ENCODE assay signal across 1 cellular context in the genomic region with DNA sequence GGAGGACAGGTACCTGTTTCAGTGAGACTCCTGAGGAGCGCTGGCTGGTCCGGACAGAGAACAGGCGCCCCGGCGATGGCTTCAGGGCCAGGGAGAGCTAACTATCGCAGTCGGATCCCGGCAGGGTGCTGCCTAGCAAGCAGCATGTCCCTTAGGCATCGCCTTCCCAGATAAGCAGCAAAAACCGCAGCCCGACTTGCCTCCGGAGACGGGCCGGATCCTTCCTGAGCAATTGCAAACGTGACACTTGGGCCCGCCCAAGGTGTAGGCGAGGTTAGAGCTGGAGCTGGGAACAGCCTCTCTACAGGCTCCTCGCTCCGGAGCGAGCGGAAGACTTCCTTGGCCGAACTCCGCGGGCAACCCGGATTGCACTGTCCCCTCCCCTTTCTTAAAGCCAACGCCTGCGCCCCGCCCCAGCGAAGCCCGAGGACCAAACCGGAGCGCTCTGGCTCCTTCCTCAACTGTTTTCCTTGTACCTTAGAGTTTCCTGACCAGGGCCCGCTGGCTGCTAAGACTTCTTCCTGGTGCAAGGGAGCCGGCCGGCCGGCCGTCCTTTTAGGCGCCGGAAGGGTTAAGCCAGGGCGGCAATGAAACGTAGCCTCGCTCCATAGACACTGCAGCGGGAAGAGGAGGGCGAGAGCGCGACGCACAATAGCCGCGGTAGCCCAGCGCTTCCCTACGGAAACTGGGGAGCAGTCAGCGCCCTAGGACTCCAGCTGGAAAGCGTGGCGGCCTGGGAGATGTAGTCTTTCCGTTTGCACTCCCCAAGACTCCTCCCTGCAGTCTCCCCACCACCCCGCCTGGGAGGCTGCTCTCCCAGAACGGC.
A peak's percentile ranks its signal among the peaks of the same experiment; 100 is the strongest.
TF ChIP-seq lines count a peak whose summit lies in the region.

A gene with protein sequence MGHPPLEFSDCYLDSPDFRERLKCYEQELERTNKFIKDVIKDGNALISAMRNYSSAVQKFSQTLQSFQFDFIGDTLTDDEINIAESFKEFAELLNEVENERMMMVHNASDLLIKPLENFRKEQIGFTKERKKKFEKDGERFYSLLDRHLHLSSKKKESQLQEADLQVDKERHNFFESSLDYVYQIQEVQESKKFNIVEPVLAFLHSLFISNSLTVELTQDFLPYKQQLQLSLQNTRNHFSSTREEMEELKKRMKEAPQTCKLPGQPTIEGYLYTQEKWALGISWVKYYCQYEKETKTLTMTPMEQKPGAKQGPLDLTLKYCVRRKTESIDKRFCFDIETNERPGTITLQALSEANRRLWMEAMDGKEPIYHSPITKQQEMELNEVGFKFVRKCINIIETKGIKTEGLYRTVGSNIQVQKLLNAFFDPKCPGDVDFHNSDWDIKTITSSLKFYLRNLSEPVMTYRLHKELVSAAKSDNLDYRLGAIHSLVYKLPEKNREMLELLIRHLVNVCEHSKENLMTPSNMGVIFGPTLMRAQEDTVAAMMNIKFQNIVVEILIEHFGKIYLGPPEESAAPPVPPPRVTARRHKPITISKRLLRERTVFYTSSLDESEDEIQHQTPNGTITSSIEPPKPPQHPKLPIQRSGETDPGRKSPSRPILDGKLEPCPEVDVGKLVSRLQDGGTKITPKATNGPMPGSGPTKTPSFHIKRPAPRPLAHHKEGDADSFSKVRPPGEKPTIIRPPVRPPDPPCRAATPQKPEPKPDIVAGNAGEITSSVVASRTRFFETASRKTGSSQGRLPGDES (minus strand): TSS at position 341 of the 826 bp plus-strand sequence. CDS start 475 bp downstream, outside the sequence.

TF ChIP-seq in HepG2, 621 proteins besides CTCF, POLR2A, EP300 and RAD21 (continued from another document and continues in another):
- TF ChIP-seq, protein P1, sequence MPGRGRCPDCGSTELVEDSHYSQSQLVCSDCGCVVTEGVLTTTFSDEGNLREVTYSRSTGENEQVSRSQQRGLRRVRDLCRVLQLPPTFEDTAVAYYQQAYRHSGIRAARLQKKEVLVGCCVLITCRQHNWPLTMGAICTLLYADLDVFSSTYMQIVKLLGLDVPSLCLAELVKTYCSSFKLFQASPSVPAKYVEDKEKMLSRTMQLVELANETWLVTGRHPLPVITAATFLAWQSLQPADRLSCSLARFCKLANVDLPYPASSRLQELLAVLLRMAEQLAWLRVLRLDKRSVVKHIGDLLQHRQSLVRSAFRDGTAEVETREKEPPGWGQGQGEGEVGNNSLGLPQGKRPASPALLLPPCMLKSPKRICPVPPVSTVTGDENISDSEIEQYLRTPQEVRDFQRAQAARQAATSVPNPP (CRISPR knock-in tag; IDR thresholded peaks at IDR 0.05): no peak
- TF ChIP-seq SP1 (IDR thresholded peaks at IDR 0.05) (no peak), SP1 (CRISPR knock-in tag; IDR thresholded peaks at IDR 0.05) (no peak), POGZ (CRISPR knock-in tag; IDR thresholded peaks at IDR 0.05) (peak; percentile 11; the same call in 1 of the 2 replicates), KLF16 (CRISPR knock-in tag; IDR thresholded peaks at IDR 0.05) (0 out of 4 replicates have a peak, but pooled peaks of 1 of the 2 experiments have one; percentile 29), ZBTB2 (CRISPR knock-in tag; IDR thresholded peaks at IDR 0.05; ENCODE audit: low read depth) (no peak), NR1H2 (CRISPR knock-in tag; IDR thresholded peaks at IDR 0.05; ENCODE audit: borderline replicate concordance, low read depth) (no peak), KLF6 (CRISPR knock-in tag; IDR thresholded peaks at IDR 0.05) (no peak), ZFY (CRISPR knock-in tag; IDR thresholded peaks at IDR 0.05) (peak; percentile 38; the same call in 1 of the 2 replicates), HMG20A (CRISPR knock-in tag; IDR thresholded peaks at IDR 0.05; ENCODE audit: borderline replicate concordance) (no peak), POGK (CRISPR knock-in tag; conservative IDR thresholded peaks at IDR 0.05) (no peak), HNRNPL (IDR thresholded peaks at IDR 0.05; ENCODE audit: low read depth, low read length) (no peak), TCF7 (IDR thresholded peaks at IDR 0.05; ENCODE audit: low read depth) (no peak), ZNF317 (CRISPR knock-in tag; IDR thresholded peaks at IDR 0.05) (no peak), ZC3H4 (CRISPR knock-in tag; IDR thresholded peaks at IDR 0.05; ENCODE audit: borderline replicate concordance) (no peak), STAT5B (CRISPR knock-in tag; IDR thresholded peaks at IDR 0.05) (no peak), ZNF652 (CRISPR knock-in tag; IDR thresholded peaks at IDR 0.05; ENCODE audit: borderline replicate concordance, low read depth) (peak; percentile 95), ZKSCAN5 (CRISPR knock-in tag; IDR thresholded peaks at IDR 0.05) (no peak), NONO (IDR thresholded peaks at IDR 0.05) (no peak), NONO (CRISPR knock-in tag; conservative IDR thresholded peaks at IDR 0.05) (no peak), NFKB2 (CRISPR knock-in tag; IDR thresholded peaks at IDR 0.05; ENCODE audit: borderline replicate concordance) (peak; percentile 16; the same call in 1 of the 2 replicates), ELF1 (CRISPR knock-in tag; IDR thresholded peaks at IDR 0.05) (0 out of 2 replicates have a peak, but pooled peaks have one; percentile 29), ZFP91 (CRISPR knock-in tag; IDR thresholded peaks at IDR 0.05; ENCODE audit: borderline replicate concordance) (peak; percentile 99), RFXAP (CRISPR knock-in tag; IDR thresholded peaks at IDR 0.05; ENCODE audit: borderline replicate concordance) (no peak), MAFG (CRISPR knock-in tag; IDR thresholded peaks at IDR 0.05) (no peak), ZNF687 (CRISPR knock-in tag; IDR thresholded peaks at IDR 0.05) (peak; percentile 73), ZNF260 (CRISPR knock-in tag; IDR thresholded peaks at IDR 0.05; ENCODE audit: borderline replicate concordance, low read depth) (no peak), SUZ12 (IDR thresholded peaks at IDR 0.05; ENCODE audit: low read depth, low read length) (peak; percentile 24; the same call in 1 of the 2 replicates), CCAR2 (optimal IDR thresholded peaks at IDR 0.05; ENCODE audit: low read depth, low read length) (no peak), MYNN (CRISPR knock-in tag; IDR thresholded peaks at IDR 0.05; ENCODE audit: low read depth) (no peak), CHD2 (IDR thresholded peaks at IDR 0.05; ENCODE audit: low read depth, low read length) (no peak), CREB1 (IDR thresholded peaks at IDR 0.05) (no peak), CREB1 (CRISPR knock-in tag; IDR thresholded peaks at IDR 0.05) (no peak), HIVEP1 (CRISPR knock-in tag; IDR thresholded peaks at IDR 0.05) (peak; percentile 23; the same call in 1 of the 2 replicates), PCBP1 (IDR thresholded peaks at IDR 0.05; ENCODE audit: borderline replicate concordance, low read depth, low read length) (no peak), SSRP1 (CRISPR knock-in tag; IDR thresholded peaks at IDR 0.05) (no peak)
- TF ChIP-seq, protein P2, sequence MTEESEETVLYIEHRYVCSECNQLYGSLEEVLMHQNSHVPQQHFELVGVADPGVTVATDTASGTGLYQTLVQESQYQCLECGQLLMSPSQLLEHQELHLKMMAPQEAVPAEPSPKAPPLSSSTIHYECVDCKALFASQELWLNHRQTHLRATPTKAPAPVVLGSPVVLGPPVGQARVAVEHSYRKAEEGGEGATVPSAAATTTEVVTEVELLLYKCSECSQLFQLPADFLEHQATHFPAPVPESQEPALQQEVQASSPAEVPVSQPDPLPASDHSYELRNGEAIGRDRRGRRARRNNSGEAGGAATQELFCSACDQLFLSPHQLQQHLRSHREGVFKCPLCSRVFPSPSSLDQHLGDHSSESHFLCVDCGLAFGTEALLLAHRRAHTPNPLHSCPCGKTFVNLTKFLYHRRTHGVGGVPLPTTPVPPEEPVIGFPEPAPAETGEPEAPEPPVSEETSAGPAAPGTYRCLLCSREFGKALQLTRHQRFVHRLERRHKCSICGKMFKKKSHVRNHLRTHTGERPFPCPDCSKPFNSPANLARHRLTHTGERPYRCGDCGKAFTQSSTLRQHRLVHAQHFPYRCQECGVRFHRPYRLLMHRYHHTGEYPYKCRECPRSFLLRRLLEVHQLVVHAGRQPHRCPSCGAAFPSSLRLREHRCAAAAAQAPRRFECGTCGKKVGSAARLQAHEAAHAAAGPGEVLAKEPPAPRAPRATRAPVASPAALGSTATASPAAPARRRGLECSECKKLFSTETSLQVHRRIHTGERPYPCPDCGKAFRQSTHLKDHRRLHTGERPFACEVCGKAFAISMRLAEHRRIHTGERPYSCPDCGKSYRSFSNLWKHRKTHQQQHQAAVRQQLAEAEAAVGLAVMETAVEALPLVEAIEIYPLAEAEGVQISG (CRISPR knock-in tag; IDR thresholded peaks at IDR 0.05): peak; percentile 62; the same call in 1 of the 2 replicates
- TF ChIP-seq, protein P3, sequence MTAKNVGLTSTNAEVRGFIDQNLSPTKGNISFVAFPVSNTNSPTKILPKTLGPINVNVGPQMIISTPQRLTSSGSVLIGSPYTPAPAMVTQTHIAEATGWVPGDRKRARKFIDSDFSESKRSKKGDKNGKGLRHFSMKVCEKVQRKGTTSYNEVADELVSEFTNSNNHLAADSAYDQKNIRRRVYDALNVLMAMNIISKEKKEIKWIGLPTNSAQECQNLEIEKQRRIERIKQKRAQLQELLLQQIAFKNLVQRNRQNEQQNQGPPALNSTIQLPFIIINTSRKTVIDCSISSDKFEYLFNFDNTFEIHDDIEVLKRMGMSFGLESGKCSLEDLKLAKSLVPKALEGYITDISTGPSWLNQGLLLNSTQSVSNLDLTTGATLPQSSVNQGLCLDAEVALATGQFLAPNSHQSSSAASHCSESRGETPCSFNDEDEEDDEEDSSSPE (CRISPR knock-in tag; IDR thresholded peaks at IDR 0.05): peak; percentile 49; the same call in 1 of the 2 replicates
- TF ChIP-seq, protein P4, sequence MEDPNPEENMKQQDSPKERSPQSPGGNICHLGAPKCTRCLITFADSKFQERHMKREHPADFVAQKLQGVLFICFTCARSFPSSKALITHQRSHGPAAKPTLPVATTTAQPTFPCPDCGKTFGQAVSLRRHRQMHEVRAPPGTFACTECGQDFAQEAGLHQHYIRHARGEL (CRISPR knock-in tag; IDR thresholded peaks at IDR 0.05): no peak
